Comparison of ENCODE assay signal across 9 cellular contexts in the genomic region with DNA sequence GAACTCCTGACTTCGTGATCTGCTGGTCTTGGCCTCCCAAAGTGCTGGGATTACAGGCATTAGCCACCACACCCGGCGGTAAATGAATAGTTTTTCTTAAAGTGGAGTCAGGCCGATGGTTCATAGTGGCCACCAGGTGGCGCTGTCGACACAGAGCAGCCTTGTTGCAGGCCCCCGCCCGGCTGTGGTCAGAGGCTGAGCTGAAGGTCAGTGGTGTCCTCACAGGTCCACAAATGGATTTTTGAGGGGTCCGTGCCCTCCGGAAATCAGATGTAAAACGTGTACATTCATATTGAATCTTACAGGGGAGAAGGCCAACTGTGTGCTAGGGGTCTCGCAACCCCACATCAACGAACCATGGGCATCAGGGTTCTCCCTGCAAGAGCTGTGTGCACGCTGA. TPM values are rescaled to one million over a fixed set of nuclear protein-coding genes. Genes with fewer than 3 reads are reported as not detected.
A peak's percentile ranks its signal among the peaks of the same experiment; 100 is the strongest.
DNase-seq lines count a peak whose midpoint lies in the region; ATAC-seq, FAIRE-seq and TF ChIP-seq lines count a peak whose summit lies in the region.
"Had no signal": no experiment of that assay in that cellular context is flagged by ENCODE, and none has a peak within 500 bp of the region (broad histone marks: within the 10 kb centered on the region; RNA-seq: fewer than 3 reads in every experiment).

No MANE protein-coding gene starts in this region.

- H3K4me3 ChIP-seq in HEK293 (ENCODE audit: low read depth, low read length) = no peak overlapping the region
- H3K4me3 ChIP-seq in body of pancreas = no peak overlapping the region

- H3K9me3 Mint-ChIP-seq in Calu3 (ENCODE audit: low read depth, unreplicated experiment) (no peaks in the 10 kb centered on the region), mesothelial cell of epicardium (no peaks in the 10 kb centered on the region)

- TF ChIP-seq POLR2A in body of pancreas (IDR thresholded peaks at IDR 0.05) (no peak), H54 (IDR thresholded peaks at IDR 0.05; ENCODE audit: low read depth, low read length) (no peak)

- H3K27ac ChIP-seq in HEK293 (ENCODE audit: extremely low read depth, low read depth, low read length) (no peak overlapping the region), body of pancreas (no peak overlapping the region)

- H3K4me3 Mint-ChIP-seq in Calu3 (ENCODE audit: low read depth, unreplicated experiment) (no peak overlapping the region), mesothelial cell of epicardium (no peak overlapping the region)

- H3K36me3 ChIP-seq in HEK293 (ENCODE audit: control insufficient read depth in 2 of 2, insufficient read depth in 1 of 2, low read length in 2 of 2) = peaks cover 8 to 46% of the 10 kb centered on the region in 2 experiments
- peaks cover 0 to 12% of the 10 kb centered on the region in 2 donors for H3K36me3 ChIP-seq in body of pancreas (replicated peaks in 1 of 2; ENCODE audit: insufficient read depth in 1 of 2, low read depth in 2 of 2)

- no peak for ATAC-seq in body of pancreas

- no peaks in the 10 kb centered on the region for H3K4me1 Mint-ChIP-seq in Calu3 (ENCODE audit: low read depth, unreplicated experiment)
- no peaks in the 10 kb centered on the region for H3K4me1 Mint-ChIP-seq in mesothelial cell of epicardium

- FAIRE-seq in H54 (lab: Jason Lieb, UNC) = no peak
- no peak for FAIRE-seq in RCC 7860 (lab: Jason Lieb, UNC)

- BruUV-seq in Calu3 (replicated peaks; lab: Mats Ljungman, UMichigan) = no TSS peak

- DNase-seq in Calu3 (no peak), body of pancreas (no peak), mesothelial cell of epicardium (ENCODE audit: low spot score in 2 of 2, unreplicated experiment in 2 of 2) (no peak), NCI-H1417 (lab: John Stamatoyannopoulos, UW) (no peak), H54 (ENCODE audit: insufficient read length, low spot score) (no peak), RCC 7860 (ENCODE audit: low spot score) (no peak), NAMALWA (ENCODE audit: low spot score) (no peak)

- WGBS in body of pancreas, 2 donors = 95% methylated on average over 13 of the region's 14 CpGs

- no peaks in the 10 kb centered on the region for H3K27me3 ChIP-seq in body of pancreas

- no peaks in the 10 kb centered on the region for H3K27me3 Mint-ChIP-seq in Calu3 (ENCODE audit: unreplicated experiment)
- no peaks in the 10 kb centered on the region for H3K27me3 Mint-ChIP-seq in mesothelial cell of epicardium (ENCODE audit: low read depth)

- H3K27ac Mint-ChIP-seq in Calu3 (ENCODE audit: unreplicated experiment) (no peak overlapping the region), mesothelial cell of epicardium (no peak overlapping the region)

- TF ChIP-seq CTCF in Calu3 (IDR thresholded peaks at IDR 0.05; ENCODE audit: unreplicated experiment) (peak; percentile 79), HEK293 (tag by site-specific recombination; IDR thresholded peaks at IDR 0.05) (peak; percentile 67), body of pancreas (IDR thresholded peaks at IDR 0.05) (peak in 6 of 7 experiments; percentile 17 to 40 (median 27)), mesothelial cell of epicardium (IDR thresholded peaks at IDR 0.05; ENCODE audit: unreplicated experiment) (peak; percentile 83)

- H3K9me3 ChIP-seq in HEK293 (ENCODE audit: control insufficient read depth, insufficient read depth, low read depth, low read length) (no peaks in the 10 kb centered on the region), body of pancreas (peaks cover 0 to 7% (median 0%) of the 10 kb centered on the region in 3 donors)

- H3K36me3 Mint-ChIP-seq in Calu3 (ENCODE audit: insufficient read depth, unreplicated experiment) = no peaks in the 10 kb centered on the region
- H3K36me3 Mint-ChIP-seq in mesothelial cell of epicardium = peaks cover 27% of the 10 kb centered on the region

- POLR2A ChIA-PET in HEK293 (lab: Yijun Ruan, JAX) = no interaction called here

- H3K4me1 ChIP-seq in HEK293 (ENCODE audit: control insufficient read depth, insufficient read depth, low read length) = no peaks in the 10 kb centered on the region
- H3K4me1 ChIP-seq in body of pancreas = no peaks in the 10 kb centered on the region

- intact Hi-C loops in Calu3 (cut with micrococcal nuclease; ENCODE audit: unreplicated experiment) = no loop called here
- intact Hi-C loops in body of pancreas (cut with DNase I) = no loop called here

- CTCF ChIA-PET in Calu3 (lab: Charles Lee) = no interaction called here
- CTCF ChIA-PET in HEK293 (lab: Yijun Ruan, JAX) = interaction anchor here (0.6 to 1.8 kb wide), 9 partner anchors 9 to 248 kb away, joined by 3 to 19 read pairs (median 4); a partner anchor contains a TSS

TF ChIP-seq in HEK293, 187 proteins besides CTCF, POLR2A, EP300 and RAD21 (continues in another document):
- TF ChIP-seq ZNF426 (tag by site-specific recombination; IDR thresholded peaks at IDR 0.05) (no peak), GLIS2 (tag by site-specific recombination; IDR thresholded peaks at IDR 0.05) (no peak), ZNF2 (tag by site-specific recombination; IDR thresholded peaks at IDR 0.05) (peak; percentile 100), ZNF24 (tag by site-specific recombination; IDR thresholded peaks at IDR 0.05) (no peak), ZNF843 (tag by site-specific recombination; IDR thresholded peaks at IDR 0.05) (no peak), KLF8 (tag by site-specific recombination; IDR thresholded peaks at IDR 0.05) (peak; percentile 52; the same call in 1 of the 2 replicates), ZNF654 (tag by site-specific recombination; IDR thresholded peaks at IDR 0.05; ENCODE audit: low read depth) (peak; percentile 24), ZNF768 (tag by site-specific recombination; IDR thresholded peaks at IDR 0.05) (no peak), ZNF391 (tag by site-specific recombination; IDR thresholded peaks at IDR 0.05; ENCODE audit: borderline replicate concordance, low read depth) (peak; percentile 31; the same call in 1 of the 2 replicates), SP7 (tag by site-specific recombination; IDR thresholded peaks at IDR 0.05) (peak; percentile 21; the same call in 1 of the 2 replicates), ZXDB (tag by site-specific recombination; IDR thresholded peaks at IDR 0.05) (peak; percentile 32; the same call in 1 of the 2 replicates), ZNF169 (tag by site-specific recombination; IDR thresholded peaks at IDR 0.05) (no peak), ZNF660 (tag by site-specific recombination; IDR thresholded peaks at IDR 0.05) (0 out of 2 replicates have a peak, but pooled peaks have one; percentile 30), ZNF341 (tag by site-specific recombination; IDR thresholded peaks at IDR 0.05; ENCODE audit: low read depth) (no peak), ZNF560 (tag by site-specific recombination; IDR thresholded peaks at IDR 0.05; ENCODE audit: borderline replicate concordance) (no peak), ZNF747 (tag by site-specific recombination; IDR thresholded peaks at IDR 0.05) (no peak)
- TF ChIP-seq, protein P1, sequence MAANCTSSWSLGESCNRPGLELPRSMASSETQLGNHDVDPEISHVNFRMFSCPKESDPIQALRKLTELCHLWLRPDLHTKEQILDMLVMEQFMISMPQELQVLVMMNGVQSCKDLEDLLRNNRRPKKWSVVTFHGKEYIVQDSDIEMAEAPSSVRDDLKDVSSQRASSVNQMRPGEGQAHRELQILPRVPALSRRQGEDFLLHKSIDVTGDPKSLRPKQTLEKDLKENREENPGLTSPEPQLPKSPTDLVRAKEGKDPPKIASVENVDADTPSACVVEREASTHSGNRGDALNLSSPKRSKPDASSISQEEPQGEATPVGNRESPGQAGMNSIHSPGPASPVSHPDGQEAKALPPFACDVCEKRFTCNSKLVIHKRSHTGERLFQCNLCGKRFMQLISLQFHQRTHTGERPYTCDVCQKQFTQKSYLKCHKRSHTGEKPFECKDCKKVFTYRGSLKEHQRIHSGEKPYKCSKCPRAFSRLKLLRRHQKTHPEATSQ (tag by site-specific recombination; IDR thresholded peaks at IDR 0.05) = 0 out of 2 replicates have a peak, but pooled peaks have one; percentile 25
- TF ChIP-seq, protein P2, sequence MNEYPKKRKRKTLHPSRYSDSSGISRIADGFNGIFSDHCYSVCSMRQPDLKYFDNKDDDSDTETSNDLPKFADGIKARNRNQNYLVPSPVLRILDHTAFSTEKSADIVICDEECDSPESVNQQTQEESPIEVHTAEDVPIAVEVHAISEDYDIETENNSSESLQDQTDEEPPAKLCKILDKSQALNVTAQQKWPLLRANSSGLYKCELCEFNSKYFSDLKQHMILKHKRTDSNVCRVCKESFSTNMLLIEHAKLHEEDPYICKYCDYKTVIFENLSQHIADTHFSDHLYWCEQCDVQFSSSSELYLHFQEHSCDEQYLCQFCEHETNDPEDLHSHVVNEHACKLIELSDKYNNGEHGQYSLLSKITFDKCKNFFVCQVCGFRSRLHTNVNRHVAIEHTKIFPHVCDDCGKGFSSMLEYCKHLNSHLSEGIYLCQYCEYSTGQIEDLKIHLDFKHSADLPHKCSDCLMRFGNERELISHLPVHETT (tag by site-specific recombination; IDR thresholded peaks at IDR 0.05) = peak; percentile 56; the same call in 1 of the 2 replicates
- TF ChIP-seq, protein P3, sequence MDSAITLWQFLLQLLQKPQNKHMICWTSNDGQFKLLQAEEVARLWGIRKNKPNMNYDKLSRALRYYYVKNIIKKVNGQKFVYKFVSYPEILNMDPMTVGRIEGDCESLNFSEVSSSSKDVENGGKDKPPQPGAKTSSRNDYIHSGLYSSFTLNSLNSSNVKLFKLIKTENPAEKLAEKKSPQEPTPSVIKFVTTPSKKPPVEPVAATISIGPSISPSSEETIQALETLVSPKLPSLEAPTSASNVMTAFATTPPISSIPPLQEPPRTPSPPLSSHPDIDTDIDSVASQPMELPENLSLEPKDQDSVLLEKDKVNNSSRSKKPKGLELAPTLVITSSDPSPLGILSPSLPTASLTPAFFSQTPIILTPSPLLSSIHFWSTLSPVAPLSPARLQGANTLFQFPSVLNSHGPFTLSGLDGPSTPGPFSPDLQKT (IDR thresholded peaks at IDR 0.05; ENCODE audit: borderline replicate concordance, low read depth, low read length) = no peak

RNA-seq across cellular contexts. Expression of a gene that starts 13.4 kb away (rescaled TPM):
- 43.3 TPM in 2 replicates for total RNA-seq in Calu3 (2022)
- 10 to 100 TPM; 15.3 to 53.1 TPM for total RNA-seq in body of pancreas
- 59.3 to 65.2 TPM (median 59.4 TPM) in 3 replicates for total RNA-seq in mesothelial cell of epicardium

RNA-seq across cellular contexts. Expression of a gene that starts 29.5 kb away (rescaled TPM):
- total RNA-seq in Calu3 (2022) = not detected in 2 replicates
- under 1 TPM in 1 of 2 donors, not detected in 1; 0.26 TPM for total RNA-seq in body of pancreas
- 0.29 to 0.36 TPM (median 0.34 TPM) in 3 replicates for total RNA-seq in mesothelial cell of epicardium

RNA-seq across cellular contexts. Expression of a gene that starts 44.9 kb away (rescaled TPM):
- total RNA-seq in Calu3 (2022) (0.85 and 1.6 TPM in 2 replicates), body of pancreas (1 to 10 TPM; 3.1 to 5.9 TPM), mesothelial cell of epicardium (65.9 to 72.4 TPM (median 70.6 TPM) in 3 replicates)

RNA-seq across cellular contexts. Expression of a gene that starts 50.2 kb away (rescaled TPM):
- total RNA-seq in Calu3 (2022) = 129 and 142 TPM in 2 replicates
- 100 to 1,000 TPM; 142 to 306 TPM for total RNA-seq in body of pancreas
- 232 to 245 TPM (median 242 TPM) in 3 replicates for total RNA-seq in mesothelial cell of epicardium

RNA-seq across cellular contexts. Expression of a gene that starts 50.6 kb away (rescaled TPM):
- total RNA-seq in Calu3 (2022) = not detected in 2 replicates
- not detected for total RNA-seq in body of pancreas
- total RNA-seq in mesothelial cell of epicardium = not detected in 3 replicates
- total RNA-seq: lung microvascular endothelial cell had no signal

Comparison
In these comparisons a context has a peak if more than half of its experiments do, and no peak if none do; other contexts are left out.
1. CTCF ChIP-seq: peak in every context shown above with its lines; median percentile 83 in mesothelial cell of epicardium; 79 in Calu3; 67 in HEK293; 27 in body of pancreas.